In genomic region chr20:56433880-56434255, GRCh38 we compare ENCODE assay signal across 12 cellular contexts. TPM values are rescaled to one million over a fixed set of nuclear protein-coding genes. Genes with fewer than 3 reads are reported as not detected.
A peak's percentile ranks its signal among the peaks of the same experiment; 100 is the strongest.
DNase-seq lines count a peak whose midpoint lies in the region; ATAC-seq and TF ChIP-seq lines count a peak whose summit lies in the region.
"Had no signal": no experiment of that assay in that cellular context is flagged by ENCODE, and none has a peak within 500 bp of the region (broad histone marks: within the 10 kb centered on the region; RNA-seq: fewer than 3 reads in every experiment).

No MANE protein-coding gene starts in this region.

- WGBS in right cardiac atrium = 34% methylated on average over 6 of the region's 6 CpGs

- peaks cover 12% of the 10 kb centered on the region for H3K36me3 ChIP-seq in CD8-positive, alpha-beta memory T cell (ENCODE audit: insufficient read depth, low read length)
- no peaks in the 10 kb centered on the region for H3K36me3 ChIP-seq in Peyer's patch
- H3K36me3 ChIP-seq: HAP-1, neural progenitor cell had no signal

- DNase-seq in AG04450 (ENCODE audit: low read depth, low spot score) (peak; percentile 81), right cardiac atrium (no peak), NCI-H2171 (lab: John Stamatoyannopoulos, UW) (no peak), KBM-7 (no peak), Peyer's patch (no peak)
- DNase-seq in CD8-positive, alpha-beta memory T cell = peak in 1 of 5 donors; percentile 30
- no peak for DNase-seq in activated naive CD8-positive, alpha-beta T cell treated with anti-CD3 and anti-CD28 coated beads, Interleukin-2, amount 50 U/mL, for 24 hours
- no peak for DNase-seq in T-helper 2 cell treated with Interferon-gamma antibody and Interleukin-4, amounts not matched to agents 5 μg/mL and 100 μg/mL, for 36 hours (ENCODE audit: low spot score)
- DNase-seq: body of pancreas, NCI-H2081 treated with DMSO at 0.1 percent for 48 hours had no signal

- no peak for TF ChIP-seq POLR2A in Peyer's patch (IDR thresholded peaks at IDR 0.05)

- CTCF ChIA-PET in AG04450 (lab: Charles Lee) = no interaction called here
- CTCF ChIA-PET in CD8-positive, alpha-beta memory T cell (lab: Charles Lee) = interaction anchor here (1.4 kb wide), 1 partner anchor 14 kb away, joined by 4 read pairs; no protein-coding TSS in a partner anchor

- no peaks in the 10 kb centered on the region for H3K9me3 Mint-ChIP-seq in CD8-positive, alpha-beta memory T cell
- no peaks in the 10 kb centered on the region for H3K9me3 Mint-ChIP-seq in activated naive CD8-positive, alpha-beta T cell treated with anti-CD3 and anti-CD28 coated beads, Interleukin-2, amount 50 U/mL, for 24 hours
- H3K9me3 Mint-ChIP-seq in T-helper 2 cell treated with Interferon-gamma antibody and Interleukin-4, amounts not matched to agents 5 μg/mL and 100 μg/mL, for 36 hours = peaks cover 8% of the 10 kb centered on the region
- H3K9me3 Mint-ChIP-seq: neural progenitor cell had no signal

- H3K4me3 ChIP-seq in AG04450 (ENCODE audit: low read depth, low read length) = no peak overlapping the region
- no peak overlapping the region for H3K4me3 ChIP-seq in CD8-positive, alpha-beta memory T cell (ENCODE audit: low read length)
- no peak overlapping the region for H3K4me3 ChIP-seq in right cardiac atrium (ENCODE audit: low read length)
- no peak overlapping the region for H3K4me3 ChIP-seq in Peyer's patch
- H3K4me3 ChIP-seq: body of pancreas, HAP-1, neural progenitor cell had no signal

- H3K27me3 ChIP-seq in AG04450 (ENCODE audit: control insufficient read depth, insufficient read depth, low read length) = no peaks in the 10 kb centered on the region
- H3K27me3 ChIP-seq in CD8-positive, alpha-beta memory T cell (ENCODE audit: insufficient read depth, low read length, poor library complexity, severe bottlenecking) = no peaks in the 10 kb centered on the region
- H3K27me3 ChIP-seq in right cardiac atrium (ENCODE audit: control insufficient read depth, insufficient read depth) = no peaks in the 10 kb centered on the region
- no peaks in the 10 kb centered on the region for H3K27me3 ChIP-seq in Peyer's patch
- H3K27me3 ChIP-seq: body of pancreas had no signal

- POLR2A ChIA-PET in AG04450 (lab: Yijun Ruan, JAX) = interaction anchor here (0.7 to 2.5 kb wide), 7 partner anchors 9 to 24 kb away, joined by 3 to 19 read pairs (median 4); partner anchors contain the start of gene CASS4
- POLR2A ChIA-PET in CD8-positive, alpha-beta memory T cell (lab: Charles Lee) = interaction anchor here (0.9 kb wide), 2 partner anchors 15 to 22 kb away, joined by 3 read pairs; partner anchors contain the start of gene CASS4

- peak; percentile 81 for ATAC-seq in activated naive CD8-positive, alpha-beta T cell treated with anti-CD3 and anti-CD28 coated beads, Interleukin-2, amount 50 U/mL, for 24 hours
- ATAC-seq in right cardiac atrium = peak; percentile 40 to 61
- ATAC-seq: body of pancreas had no signal

- H3K27ac ChIP-seq in AG04450 (ENCODE audit: low read depth, low read length) (peak overlapping the region; percentile 95), right cardiac atrium (ENCODE audit: low read length) (no peak overlapping the region), Peyer's patch (no peak overlapping the region)
- peak overlapping the region; percentile 50 for H3K27ac ChIP-seq in CD8-positive, alpha-beta memory T cell (ENCODE audit: low read depth, low read length)
- H3K27ac ChIP-seq: body of pancreas, neural progenitor cell had no signal

- in situ Hi-C loops in KBM-7 (cut with MboI; ENCODE audit: low pct_unique_long_range_greater_than_20kb, low sequenced_read_pairs) = no loop called here

- peak overlapping the region; percentile 70 to 96 (median 86) for H3K27ac Mint-ChIP-seq in CD8-positive, alpha-beta memory T cell
- H3K27ac Mint-ChIP-seq in activated naive CD8-positive, alpha-beta T cell treated with anti-CD3 and anti-CD28 coated beads, Interleukin-2, amount 50 U/mL, for 24 hours = peak overlapping the region; percentile 87
- no peak overlapping the region for H3K27ac Mint-ChIP-seq in T-helper 2 cell treated with Interferon-gamma antibody and Interleukin-4, amounts not matched to agents 5 μg/mL and 100 μg/mL, for 36 hours
- H3K27ac Mint-ChIP-seq: neural progenitor cell had no signal

- peaks cover 0 to 1% of the 10 kb centered on the region in 2 donors for H3K27me3 Mint-ChIP-seq in CD8-positive, alpha-beta memory T cell
- no peaks in the 10 kb centered on the region for H3K27me3 Mint-ChIP-seq in activated naive CD8-positive, alpha-beta T cell treated with anti-CD3 and anti-CD28 coated beads, Interleukin-2, amount 50 U/mL, for 24 hours
- no peaks in the 10 kb centered on the region for H3K27me3 Mint-ChIP-seq in T-helper 2 cell treated with Interferon-gamma antibody and Interleukin-4, amounts not matched to agents 5 μg/mL and 100 μg/mL, for 36 hours (ENCODE audit: low read depth)

- peaks cover 49 to 65% (median 61%) of the 10 kb centered on the region in 3 donors for H3K4me1 Mint-ChIP-seq in CD8-positive, alpha-beta memory T cell
- peaks cover 73% of the 10 kb centered on the region for H3K4me1 Mint-ChIP-seq in activated naive CD8-positive, alpha-beta T cell treated with anti-CD3 and anti-CD28 coated beads, Interleukin-2, amount 50 U/mL, for 24 hours
- peaks cover 28% of the 10 kb centered on the region for H3K4me1 Mint-ChIP-seq in T-helper 2 cell treated with Interferon-gamma antibody and Interleukin-4, amounts not matched to agents 5 μg/mL and 100 μg/mL, for 36 hours (ENCODE audit: low read depth)

- H3K4me3 Mint-ChIP-seq in CD8-positive, alpha-beta memory T cell = peak overlapping the region; percentile 2 to 71 (median 51)
- H3K4me3 Mint-ChIP-seq in activated naive CD8-positive, alpha-beta T cell treated with anti-CD3 and anti-CD28 coated beads, Interleukin-2, amount 50 U/mL, for 24 hours = no peak overlapping the region
- no peak overlapping the region for H3K4me3 Mint-ChIP-seq in T-helper 2 cell treated with Interferon-gamma antibody and Interleukin-4, amounts not matched to agents 5 μg/mL and 100 μg/mL, for 36 hours
- H3K4me3 Mint-ChIP-seq: neural progenitor cell had no signal

- intact Hi-C loops in right cardiac atrium (cut with DNase I) = no loop called here

- peaks cover 2 to 9% (median 5%) of the 10 kb centered on the region in 3 donors for H3K36me3 Mint-ChIP-seq in CD8-positive, alpha-beta memory T cell
- peaks cover 3% of the 10 kb centered on the region for H3K36me3 Mint-ChIP-seq in activated naive CD8-positive, alpha-beta T cell treated with anti-CD3 and anti-CD28 coated beads, Interleukin-2, amount 50 U/mL, for 24 hours (ENCODE audit: low read depth)
- H3K36me3 Mint-ChIP-seq in T-helper 2 cell treated with Interferon-gamma antibody and Interleukin-4, amounts not matched to agents 5 μg/mL and 100 μg/mL, for 36 hours (ENCODE audit: low read depth) = peaks cover 30% of the 10 kb centered on the region
- H3K36me3 Mint-ChIP-seq: neural progenitor cell had no signal

- H3K9me3 ChIP-seq in AG04450 (ENCODE audit: control insufficient read depth, insufficient read depth, low read length) = no peaks in the 10 kb centered on the region; the same call in 1 of the 2 replicates
- H3K9me3 ChIP-seq in CD8-positive, alpha-beta memory T cell (ENCODE audit: low read length) = no peaks in the 10 kb centered on the region
- H3K9me3 ChIP-seq in right cardiac atrium (ENCODE audit: control insufficient read depth, low read length) = no peaks in the 10 kb centered on the region
- no peaks in the 10 kb centered on the region for H3K9me3 ChIP-seq in Peyer's patch
- H3K9me3 ChIP-seq: body of pancreas, HAP-1 had no signal

- TF ChIP-seq CTCF in AG04450 (IDR thresholded peaks at IDR 0.05; ENCODE audit: low read depth, low read length) (no peak), Peyer's patch (IDR thresholded peaks at IDR 0.05) (no peak)

- H3K4me1 ChIP-seq in CD8-positive, alpha-beta memory T cell (ENCODE audit: insufficient read depth, low read length) = peaks cover 55% of the 10 kb centered on the region
- H3K4me1 ChIP-seq in right cardiac atrium (ENCODE audit: control insufficient read depth, insufficient read depth, low read length) (peaks cover 4% of the 10 kb centered on the region), Peyer's patch (peaks cover 0 to 3% (median under 1%) of the 10 kb centered on the region in 4 donors)
- H3K4me1 ChIP-seq: body of pancreas, neural progenitor cell had no signal

RNA-seq across cellular contexts. Expression of gene CASS4, which starts 21.8 kb away (rescaled TPM):
- polyA plus RNA-seq in AG04450 (2011; rRNA removed) (36.8 and 41.0 TPM in 2 replicates), right cardiac atrium (0.34 TPM)
- 56.9 and 69.4 TPM in 2 replicates for polyA minus RNA-seq in AG04450 (2011; rRNA and poly(A)+ RNA removed)
- total RNA-seq in CD8-positive, alpha-beta memory T cell = 1 to 10 TPM; 3.7 TPM
- polyA plus RNA-seq in CD8-positive, alpha-beta memory T cell = 5.6 TPM
- total RNA-seq in right cardiac atrium (under 1 TPM; 0.51 to 0.79 (median 0.64) TPM), Peyer's patch (1 to 10 TPM in 2 of 4 donors, under 1 TPM in 2; 0.47 to 3.3 (median 1.2) TPM)

RNA-seq across cellular contexts. Expression of gene RTF2, which starts 34.6 kb away (rescaled TPM):
- polyA plus RNA-seq in AG04450 (2011; rRNA removed) (147 TPM in 2 replicates), right cardiac atrium (74.3 TPM)
- 68.2 and 73.1 TPM in 2 replicates for polyA minus RNA-seq in AG04450 (2011; rRNA and poly(A)+ RNA removed)
- total RNA-seq in CD8-positive, alpha-beta memory T cell = 10 to 100 TPM; 82.5 to 85.1 TPM
- polyA plus RNA-seq in CD8-positive, alpha-beta memory T cell = 121 TPM
- total RNA-seq in right cardiac atrium (10 to 100 TPM; 73.4 to 80.4 (median 79.5) TPM), Peyer's patch (10 to 100 TPM; 36.3 to 53.8 (median 48.4) TPM)

RNA-seq across cellular contexts. Expression of gene CSTF1, which starts 41.4 kb away (rescaled TPM):
- polyA plus RNA-seq in AG04450 (2011; rRNA removed) (70.9 and 74.4 TPM in 2 replicates), right cardiac atrium (8.8 TPM)
- polyA minus RNA-seq in AG04450 (2011; rRNA and poly(A)+ RNA removed) = 104 and 106 TPM in 2 replicates
- total RNA-seq in CD8-positive, alpha-beta memory T cell = 10 to 100 TPM; 54.2 to 54.7 TPM
- polyA plus RNA-seq in CD8-positive, alpha-beta memory T cell = 37.0 TPM
- total RNA-seq in right cardiac atrium (10 to 100 TPM; 19.1 to 23.2 (median 19.8) TPM), Peyer's patch (10 to 100 TPM in 3 of 4 donors, 1 to 10 TPM in 1; 4.8 to 28.9 (median 14.3) TPM)

RNA-seq across cellular contexts. Expression of gene AURKA, which starts 41.9 kb away (rescaled TPM):
- polyA plus RNA-seq in AG04450 (2011; rRNA removed) (28.5 and 31.0 TPM in 2 replicates), right cardiac atrium (5.9 TPM)
- polyA minus RNA-seq in AG04450 (2011; rRNA and poly(A)+ RNA removed) = 23.4 and 24.1 TPM in 2 replicates
- 10 to 100 TPM; 49.2 to 50.8 TPM for total RNA-seq in CD8-positive, alpha-beta memory T cell
- 1.7 TPM for polyA plus RNA-seq in CD8-positive, alpha-beta memory T cell
- total RNA-seq in right cardiac atrium (10 to 100 TPM in 1 of 4 donors, 1 to 10 TPM in 3; 4.8 to 10.8 (median 8.5) TPM), Peyer's patch (1 to 10 TPM; 4.7 to 7.7 (median 6.5) TPM)

Comparison
In these comparisons a context has a peak if more than half of its experiments do, and no peak if none do; other contexts are left out.
1. H3K27ac ChIP-seq: peak in AG04450 (single experiment) and CD8-positive, alpha-beta memory T cell (single experiment); none in right cardiac atrium (single experiment) and Peyer's patch (0 of 4).
2. H3K4me3 Mint-ChIP-seq: peak in CD8-positive, alpha-beta memory T cell (7 of 7); none in activated naive CD8-positive, alpha-beta T cell treated with anti-CD3 and anti-CD28 coated beads, Interleukin-2, amount 50 U/mL, for 24 hours (single experiment) and T-helper 2 cell treated with Interferon-gamma antibody and Interleukin-4, amounts not matched to agents 5 μg/mL and 100 μg/mL, for 36 hours (single experiment).